In the genomic region with DNA sequence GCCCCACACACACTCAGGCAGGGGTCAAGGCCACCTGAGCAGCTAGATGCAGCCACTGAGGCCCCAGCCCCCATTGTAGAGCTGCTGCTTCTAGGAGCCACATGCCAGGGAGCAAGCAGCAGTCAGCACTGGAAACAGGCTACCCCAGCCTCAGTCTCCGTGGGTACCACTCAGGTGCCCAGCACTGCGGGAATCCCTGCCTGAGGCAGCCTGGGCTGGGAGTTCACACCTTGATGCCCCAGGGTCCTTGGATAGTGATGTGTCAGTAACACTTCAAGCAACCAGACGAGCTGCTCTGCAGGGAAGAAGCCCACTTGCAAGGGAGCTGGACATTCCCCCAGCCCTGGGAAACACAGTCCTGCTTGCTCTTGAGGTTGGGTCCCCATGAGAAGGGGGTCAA, we compare ENCODE assay signal across 23 cellular contexts.
DNase-seq lines count a peak whose midpoint lies in the region; ATAC-seq, FAIRE-seq and TF ChIP-seq lines count a peak whose summit lies in the region.
"Had no signal": no experiment of that assay in that cellular context is flagged by ENCODE, and none has a peak within 500 bp of the region (broad histone marks: within the 10 kb centered on the region; RNA-seq: fewer than 3 reads in every experiment).

No MANE protein-coding gene starts in this region.

- H3K27me3 ChIP-seq in right atrium auricular region (no peaks in the 10 kb centered on the region), lower lobe of right lung (ENCODE audit: low read depth) (no peaks in the 10 kb centered on the region)
- H3K27me3 ChIP-seq: Peyer's patch had no signal

- H3K36me3 Mint-ChIP-seq in activated T-helper 17 cell treated with anti-CD3 and anti-CD28 coated beads, Interleukin-2, amount 50 U/mL, for 72 hours (ENCODE audit: low read depth) = no peaks in the 10 kb centered on the region

- H3K27ac Mint-ChIP-seq in activated T-helper 17 cell treated with anti-CD3 and anti-CD28 coated beads, Interleukin-2, amount 50 U/mL, for 72 hours = peak overlapping the region; percentile 48

- DNase-seq in cardiac septum (ENCODE audit: low spot score) = peak; percentile 66
- no peak for DNase-seq in right atrium auricular region (ENCODE audit: low spot score)
- DNase-seq in mesenteric fat pad (ENCODE audit: low spot score) = peak; percentile 55
- no peak for DNase-seq in urothelium cell line (ENCODE audit: low spot score)
- DNase-seq in NCI-H187 (lab: John Stamatoyannopoulos, UW) = no peak
- no peak for DNase-seq in SIG-M5 (lab: John Stamatoyannopoulos, UW)
- DNase-seq in lower lobe of right lung = no peak
- DNase-seq: DMS53, GDM1, NCI-H1105, NCI-H2081, NCI-H2171, NCI-H345, NCI-H524 treated with DMSO at 0.1 percent for 48 hours, NCI-H82 had no signal

- H3K4me3 ChIP-seq in right atrium auricular region = no peak overlapping the region
- H3K4me3 ChIP-seq in lower lobe of right lung = no peak overlapping the region
- H3K4me3 ChIP-seq: Peyer's patch had no signal

- H3K4me3 Mint-ChIP-seq in activated T-helper 17 cell treated with anti-CD3 and anti-CD28 coated beads, Interleukin-2, amount 50 U/mL, for 72 hours = peak overlapping the region; percentile 11

- no peak for TF ChIP-seq CTCF in right atrium auricular region (IDR thresholded peaks at IDR 0.05)
- no peak for TF ChIP-seq CTCF in lower lobe of right lung (IDR thresholded peaks at IDR 0.05)

- ATAC-seq in activated T-helper 17 cell treated with anti-CD3 and anti-CD28 coated beads, Interleukin-2, amount 50 U/mL, for 72 hours (replicated peaks) = no peak
- no peak for ATAC-seq in lower lobe of right lung
- ATAC-seq: Right ventricle myocardium inferior had no signal

- peaks cover 23% of the 10 kb centered on the region for H3K4me1 Mint-ChIP-seq in activated T-helper 17 cell treated with anti-CD3 and anti-CD28 coated beads, Interleukin-2, amount 50 U/mL, for 72 hours

- H3K27ac ChIP-seq in right atrium auricular region = no peak overlapping the region
- H3K27ac ChIP-seq in lower lobe of right lung = no peak overlapping the region
- H3K27ac ChIP-seq: HL-60, KMS-11, Peyer's patch had no signal

- intact Hi-C loops in cardiac septum (cut with DNase I) = no loop called here
- intact Hi-C loops in lower lobe of right lung (cut with DNase I) = no loop called here

- peaks cover 0 to 30% of the 10 kb centered on the region in 2 donors for H3K4me1 ChIP-seq in right atrium auricular region
- H3K4me1 ChIP-seq in lower lobe of right lung = peaks cover 10% of the 10 kb centered on the region

- peak; percentile 95 for FAIRE-seq in urothelium cell line (lab: Jason Lieb, UNC)
- FAIRE-seq: D721Med, GM18507, GM19239 had no signal

- H3K36me3 ChIP-seq in right atrium auricular region (no peaks in the 10 kb centered on the region), lower lobe of right lung (no peaks in the 10 kb centered on the region)
- H3K36me3 ChIP-seq: Peyer's patch had no signal

- no peaks in the 10 kb centered on the region for H3K27me3 Mint-ChIP-seq in activated T-helper 17 cell treated with anti-CD3 and anti-CD28 coated beads, Interleukin-2, amount 50 U/mL, for 72 hours

- H3K9me3 Mint-ChIP-seq in activated T-helper 17 cell treated with anti-CD3 and anti-CD28 coated beads, Interleukin-2, amount 50 U/mL, for 72 hours = no peaks in the 10 kb centered on the region

- H3K9me3 ChIP-seq in right atrium auricular region (no peaks in the 10 kb centered on the region), lower lobe of right lung (no peaks in the 10 kb centered on the region)
- H3K9me3 ChIP-seq: Peyer's patch had no signal

Comparison
In these comparisons a context has a peak if more than half of its experiments do, and no peak if none do; other contexts are left out.
1. DNase-seq: peak in cardiac septum (single experiment) and mesenteric fat pad (single experiment); none in right atrium auricular region (single experiment), urothelium cell line (single experiment), NCI-H187 (0 of 2), SIG-M5 (single experiment) and lower lobe of right lung (single experiment).